In genomic region chr22:49055406-49055805, GRCh38 we compare ENCODE assay signal across 34 cellular contexts.
"Had no signal": no experiment of that assay in that cellular context is flagged by ENCODE, and none has a peak within 500 bp of the region (broad histone marks: within the 10 kb centered on the region; RNA-seq: fewer than 3 reads in every experiment).

No MANE protein-coding gene starts in this region.

- H3K27me3 ChIP-seq: adrenal gland, body of pancreas, foreskin keratinocyte had no signal

- H3K27me3 Mint-ChIP-seq: activated B cell treated with CpG ODN at 0.5 μM for 24 hours; activated naive CD4-positive, alpha-beta T cell treated with anti-CD3 and anti-CD28 coated beads, Interleukin-2, amount 10 ng/mL, durations not matched to agents 7 days and 5 days had no signal

- H3K4me1 ChIP-seq: adrenal gland, body of pancreas, esophagus muscularis mucosa, foreskin keratinocyte, gastrocnemius medialis, heart left ventricle had no signal

- H3K4me3 ChIP-seq: adrenal gland, body of pancreas, coronary artery, dorsolateral prefrontal cortex, esophagus muscularis mucosa, gastrocnemius medialis, heart left ventricle had no signal

- H3K9me3 ChIP-seq: adrenal gland, body of pancreas, esophagus muscularis mucosa, gastrocnemius medialis, heart left ventricle had no signal

- H3K4me1 Mint-ChIP-seq: activated B cell treated with CpG ODN at 0.5 μM for 24 hours; activated naive CD4-positive, alpha-beta T cell treated with anti-CD3 and anti-CD28 coated beads, Interleukin-2, amount 10 ng/mL, durations not matched to agents 7 days and 5 days; activated T-helper 17 cell treated with anti-CD3 and anti-CD28 coated beads, Interleukin-2, amount 50 U/mL, for 72 hours had no signal

- H3K36me3 Mint-ChIP-seq: activated naive CD4-positive, alpha-beta T cell treated with anti-CD3 and anti-CD28 coated beads, Interleukin-2, amount 10 ng/mL, durations not matched to agents 7 days and 5 days; activated naive CD4-positive, alpha-beta T cell treated with anti-CD3 and anti-CD28 coated beads, Interleukin-2, amount 50 U/mL, for 72 hours had no signal

- H3K9me3 Mint-ChIP-seq: activated B cell treated with CpG ODN at 0.5 μM for 24 hours; activated CD8-positive, alpha-beta T cell treated with anti-CD3 and anti-CD28 coated beads for 36 hours; activated naive CD4-positive, alpha-beta T cell treated with anti-CD3 and anti-CD28 coated beads, Interleukin-2, amount 10 ng/mL, durations not matched to agents 7 days and 5 days; activated naive CD4-positive, alpha-beta T cell treated with anti-CD3 and anti-CD28 coated beads, Interleukin-2, amount 50 U/mL, for 72 hours; activated T-cell treated with anti-CD3 and anti-CD28 coated beads, Interleukin-2, amount 50 U/mL, for 4 hours; activated T-helper 17 cell treated with anti-CD3 and anti-CD28 coated beads, Interleukin-2, amount 50 U/mL, for 72 hours; dendritic cell treated with granulocyte-macrophage colony-stimulating factor and Interleukin-4, amounts not matched to agents 40 ng/mL and 50 ng/mL, for 4 days; endodermal cell; T-helper 2 cell treated with Interferon-gamma antibody and Interleukin-4, amounts not matched to agents 5 μg/mL and 100 μg/mL, for 36 hours had no signal

- H3K4me3 Mint-ChIP-seq: activated B cell treated with CpG ODN at 0.5 μM for 24 hours; activated CD8-positive, alpha-beta T cell treated with anti-CD3 and anti-CD28 coated beads for 36 hours; activated naive CD4-positive, alpha-beta T cell treated with anti-CD3 and anti-CD28 coated beads, Interleukin-2, amount 10 ng/mL, durations not matched to agents 7 days and 5 days; activated T-cell treated with anti-CD3 and anti-CD28 coated beads, Interleukin-2, amount 50 U/mL, for 4 hours; activated T-helper 17 cell treated with anti-CD3 and anti-CD28 coated beads, Interleukin-2, amount 50 U/mL, for 72 hours; dendritic cell treated with granulocyte-macrophage colony-stimulating factor and Interleukin-4, amounts not matched to agents 40 ng/mL and 50 ng/mL, for 4 days; endodermal cell; T-helper 17 cell; T-helper 2 cell treated with Interferon-gamma antibody and Interleukin-4, amounts not matched to agents 5 μg/mL and 100 μg/mL, for 36 hours had no signal

- H3K27ac ChIP-seq: adrenal gland, body of pancreas, coronary artery, dorsolateral prefrontal cortex, esophagus muscularis mucosa, foreskin keratinocyte, gastrocnemius medialis, heart left ventricle, WERI-Rb-1 had no signal

- H3K27ac Mint-ChIP-seq: activated B cell treated with CpG ODN at 0.5 μM for 24 hours; activated CD8-positive, alpha-beta T cell treated with anti-CD3 and anti-CD28 coated beads for 36 hours; activated naive CD4-positive, alpha-beta T cell treated with anti-CD3 and anti-CD28 coated beads, Interleukin-2, amount 10 ng/mL, durations not matched to agents 7 days and 5 days; activated naive CD4-positive, alpha-beta T cell treated with anti-CD3 and anti-CD28 coated beads, Interleukin-2, amount 50 U/mL, for 72 hours; activated T-helper 17 cell treated with anti-CD3 and anti-CD28 coated beads, Interleukin-2, amount 50 U/mL, for 72 hours; dendritic cell treated with granulocyte-macrophage colony-stimulating factor and Interleukin-4, amounts not matched to agents 40 ng/mL and 50 ng/mL, for 4 days; endodermal cell; T-helper 17 cell; T-helper 2 cell treated with Interferon-gamma antibody and Interleukin-4, amounts not matched to agents 5 μg/mL and 100 μg/mL, for 36 hours had no signal

- DNase-seq: activated B cell treated with CpG ODN at 0.5 μM for 24 hours; activated CD4-positive, alpha-beta T cell treated with anti-CD3 and anti-CD28 coated beads for 48 hours; activated CD4-positive, alpha-beta T cell treated with anti-CD3 and anti-CD28 coated beads, Interleukin-2, amount 50 U/mL, for 1 hour; activated CD4-positive, alpha-beta T cell treated with anti-CD3 and anti-CD28 coated beads, Interleukin-2, amount 50 U/mL, for 48 hours; activated CD8-positive, alpha-beta memory T cell treated with anti-CD3 and anti-CD28 coated beads for 24 hours; activated CD8-positive, alpha-beta T cell treated with anti-CD3 and anti-CD28 coated beads for 36 hours; activated gamma-delta T cell; activated naive CD4-positive, alpha-beta T cell; activated naive CD4-positive, alpha-beta T cell treated with anti-CD3 and anti-CD28 coated beads, Interleukin-2, amount 10 ng/mL, durations not matched to agents 7 days and 5 days; activated T-cell treated with anti-CD3 and anti-CD28 coated beads, Interleukin-2, amount 50 U/mL, for 4 hours; amygdala; aorta; body of pancreas; central memory CD4-positive, alpha-beta T cell; cerebellar nuclear complex; effector memory CD4-positive, alpha-beta T cell; endodermal cell; erythroblast; foreskin keratinocyte; gastrocnemius medialis; glutamatergic neuron; heart left ventricle; T-helper 1 cell; T-helper 17 cell; T1000; WERI-Rb-1 had no signal

- H3K36me3 ChIP-seq: adrenal gland, esophagus muscularis mucosa, gastrocnemius medialis, heart left ventricle, WERI-Rb-1 had no signal
